In the genomic region with DNA sequence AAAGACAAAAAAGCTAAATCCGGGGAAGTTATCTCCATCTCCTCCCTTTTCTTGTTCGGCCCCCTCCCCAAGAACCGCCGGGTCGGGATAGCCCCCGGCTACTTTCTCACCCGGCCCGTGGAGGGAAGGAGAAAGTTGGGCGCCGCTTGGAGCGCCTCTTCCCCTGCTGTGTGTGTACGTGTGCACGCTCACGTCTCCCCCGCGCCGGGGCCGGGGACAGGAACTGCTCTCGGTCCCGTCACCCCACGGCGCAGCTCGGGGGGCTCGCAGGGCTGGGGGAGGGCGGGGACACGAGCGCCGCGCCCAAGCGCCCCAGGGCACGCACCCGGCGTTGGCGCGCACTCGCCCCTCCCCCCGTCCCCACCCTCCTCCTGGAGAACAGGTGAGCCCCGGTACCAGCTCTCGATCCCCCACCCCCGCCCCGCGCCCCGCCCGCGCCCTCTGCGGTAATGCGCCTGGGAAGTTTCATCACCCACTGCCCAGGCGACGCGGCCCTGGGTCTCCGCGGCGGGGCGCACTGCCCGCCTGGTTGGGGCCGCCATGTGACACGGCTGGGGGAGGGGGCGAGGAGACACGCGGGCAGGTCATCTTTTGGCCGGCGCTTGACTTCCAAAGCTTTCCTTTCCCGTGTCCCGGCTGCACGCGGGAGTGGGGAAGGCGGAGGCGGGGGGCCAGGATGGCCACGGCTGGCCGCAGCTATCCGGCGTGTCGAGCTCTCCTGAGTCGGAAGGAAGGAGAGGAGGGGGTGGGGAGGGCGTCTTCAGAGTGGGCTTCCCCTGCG, we compare ENCODE assay signal across 8 cellular contexts. TPM values are rescaled to one million over a fixed set of nuclear protein-coding genes. Genes with fewer than 3 reads are reported as not detected.
DNase-seq lines count a peak whose midpoint lies in the region; ATAC-seq and TF ChIP-seq lines count a peak whose summit lies in the region.

No MANE protein-coding gene starts in this region.

- peak; percentile 39 for DNase-seq in HCEC 1CT
- DNase-seq in NCI-H748 (lab: John Stamatoyannopoulos, UW; ENCODE audit: unreplicated experiment) = peak; percentile 87
- no peak for DNase-seq in colonic mucosa
- DNase-seq in neural progenitor cell (ENCODE audit: low spot score) = peak; percentile 67
- no peak for DNase-seq in uterus
- no peak for DNase-seq in midbrain (lab: John Stamatoyannopoulos, UW)

- peak overlapping the region; percentile 59 for H2AFZ ChIP-seq in neural progenitor cell (replicated peaks)

- peak overlapping the region; percentile 60; the same call in 1 of the 2 replicates for H3K4me3 ChIP-seq in GM08714 (ENCODE audit: low read length)
- H3K4me3 ChIP-seq in colonic mucosa = peak overlapping the region; percentile 30
- peak overlapping the region; percentile 60 for H3K4me3 ChIP-seq in neural progenitor cell
- peak overlapping the region in 1 of 2 donors; percentile 18 for H3K4me3 ChIP-seq in uterus

- TF ChIP-seq CTCF in colonic mucosa (IDR thresholded peaks at IDR 0.05) = no peak
- TF ChIP-seq CTCF in neural progenitor cell (IDR thresholded peaks at IDR 0.05) = peak; percentile 30
- TF ChIP-seq CTCF in uterus (IDR thresholded peaks at IDR 0.05) = no peak

- ATAC-seq in HG02840 (IDR thresholded peaks at IDR 0.05; ENCODE audit: low FRiP score, unreplicated experiment) = no peak

- peaks cover 48% of the 10 kb centered on the region for H3K27me3 Mint-ChIP-seq in neural progenitor cell (ENCODE audit: insufficient read depth, low read depth)

- H3K9ac ChIP-seq in colonic mucosa (ENCODE audit: low read depth in 2 of 2, low read length in 2 of 2) (no peak overlapping the region), neural progenitor cell (no peak overlapping the region)

- H3K27me3 ChIP-seq in colonic mucosa (peaks cover 51% of the 10 kb centered on the region), neural progenitor cell (peaks cover 21% of the 10 kb centered on the region), uterus (peaks cover 0 to 23% of the 10 kb centered on the region in 2 donors)

- H3K36me3 ChIP-seq in colonic mucosa (no peaks in the 10 kb centered on the region), neural progenitor cell (no peaks in the 10 kb centered on the region), uterus (no peaks in the 10 kb centered on the region)

- H3K4me2 ChIP-seq in neural progenitor cell = peak overlapping the region; percentile 88

- H3K27ac ChIP-seq in colonic mucosa (no peak overlapping the region), neural progenitor cell (no peak overlapping the region), uterus (no peak overlapping the region)

- intact Hi-C loops in colonic mucosa (cut with DNase I) (no loop called here), uterus (cut with DNase I; ENCODE audit: low total_unique reads) (no loop called here)

- TF ChIP-seq POLR2A in uterus (IDR thresholded peaks at IDR 0.05) = no peak

- peaks cover 35% of the 10 kb centered on the region for H3K79me2 ChIP-seq in neural progenitor cell (ENCODE audit: low read depth)

- H3K4me1 ChIP-seq in colonic mucosa (peaks cover 3% of the 10 kb centered on the region), neural progenitor cell (peaks cover 40% of the 10 kb centered on the region), uterus (peaks cover 0 to 25% of the 10 kb centered on the region in 2 donors)

- peaks cover 3% of the 10 kb centered on the region for H3K9me3 Mint-ChIP-seq in neural progenitor cell

- peak overlapping the region; percentile 94 for H3K4me3 Mint-ChIP-seq in neural progenitor cell

- H3K27ac Mint-ChIP-seq in neural progenitor cell = no peak overlapping the region

- H3K9me3 ChIP-seq in colonic mucosa = no peaks in the 10 kb centered on the region
- H3K9me3 ChIP-seq in neural progenitor cell (ENCODE audit: low read depth) = no peaks in the 10 kb centered on the region
- H3K9me3 ChIP-seq in uterus = no peaks in the 10 kb centered on the region

- peaks cover 5% of the 10 kb centered on the region for H3K36me3 Mint-ChIP-seq in neural progenitor cell

- peaks cover 24% of the 10 kb centered on the region for H3F3A ChIP-seq in neural progenitor cell (ENCODE audit: low read depth)

- peaks cover 31% of the 10 kb centered on the region for H4K20me1 ChIP-seq in neural progenitor cell (ENCODE audit: low read depth)

- H3K4me1 Mint-ChIP-seq in neural progenitor cell = peaks cover 35% of the 10 kb centered on the region

RNA-seq across cellular contexts. Expression of gene STC2, which starts 1.3 kb away (rescaled TPM):
- total RNA-seq in colonic mucosa = 1 to 10 TPM; 1.8 to 2.5 TPM
- 25.3 and 39.5 TPM in 2 replicates for total RNA-seq in neural progenitor cell (ENCODE audit: low replicate concordance)
- 1 to 10 TPM in 2 of 4 donors, under 1 TPM in 1, not detected in 1; 0.26 to 3.4 (median 1.5) TPM for total RNA-seq in uterus

Comparison
In these comparisons a context has a peak if more than half of its experiments do, and no peak if none do; other contexts are left out.
1. DNase-seq: peak in HCEC 1CT (single experiment), NCI-H748 (single experiment) and neural progenitor cell (single experiment); none in colonic mucosa (single experiment), uterus (0 of 2) and midbrain (single experiment).